ENCODE assay signal across 19 cellular contexts in genomic region chr6:150684715-150685459, GRCh38.
DNase-seq lines count a peak whose midpoint lies in the region; ATAC-seq and TF ChIP-seq lines count a peak whose summit lies in the region.
"Had no signal": no experiment of that assay in that cellular context is flagged by ENCODE, and none has a peak within 500 bp of the region (broad histone marks: within the 10 kb centered on the region; RNA-seq: fewer than 3 reads in every experiment).

No MANE protein-coding gene starts in this region.

- H3K9me3 ChIP-seq in mucosa of rectum (ENCODE audit: control insufficient read depth in 2 of 2, low read length in 2 of 2) (no peaks in the 10 kb centered on the region), upper lobe of right lung (no peaks in the 10 kb centered on the region), Caco-2 (0 out of 2 replicates have a peak, but pooled peaks cover 3% of the 10 kb centered on the region)
- H3K9me3 ChIP-seq: left lung, SJSA1 had no signal

- H3K9ac ChIP-seq in mucosa of rectum (ENCODE audit: low read depth in 1 of 2, low read length in 2 of 2) = no peak overlapping the region

- H3K9me3 Mint-ChIP-seq in T-helper 1 cell treated with Interleukin-12 subunit alpha and Interleukin-12 subunit beta and Interleukin-4 antibody, amounts not matched to agents 30 μg/mL and 1 μg/mL, for 36 hours = no peaks in the 10 kb centered on the region
- H3K9me3 Mint-ChIP-seq in Caco-2 (ENCODE audit: unreplicated experiment) = no peaks in the 10 kb centered on the region
- H3K9me3 Mint-ChIP-seq: activated CD8-positive, alpha-beta T cell treated with anti-CD3 and anti-CD28 coated beads for 36 hours; activated naive CD8-positive, alpha-beta T cell treated with anti-CD3 and anti-CD28 coated beads, Interleukin-2, amount 50 U/mL, for 24 hours; activated T-helper 1 cell treated with anti-CD3 and anti-CD28 coated beads, Interleukin-12 subunit alpha, Interleukin-12 subunit beta, Interleukin-2, Interleukin-4 antibody, amounts not matched to agents 30 ng/mL and 10 ng/mL and 1 ng/mL, durations not matched to agents 14 hours and 24 hours and 36 hours; neural crest cell; stimulated activated naive CD8-positive, alpha-beta T cell treated with anti-CD3 and anti-CD28 coated beads, Interleukin-15, amount 100 ng/mL, for 72 hours had no signal

- POLR2A ChIA-PET in Caco-2 (lab: Charles Lee) = no interaction called here

- H3K4me3 ChIP-seq in mucosa of rectum (ENCODE audit: low read length in 2 of 2) (no peak overlapping the region), upper lobe of right lung (peak overlapping the region; percentile 43), Caco-2 (ENCODE audit: low read depth, low read length) (no peak overlapping the region)
- H3K4me3 ChIP-seq: SJSA1 had no signal

- intact Hi-C loops in upper lobe of right lung (cut with DNase I) (no loop called here), Caco-2 (cut with micrococcal nuclease; ENCODE audit: unreplicated experiment) (no loop called here)

- CTCF ChIA-PET in Caco-2 (lab: Charles Lee) = interaction anchor here (1.7 to 3.5 kb wide), 3 partner anchors 11 to 267 kb away, joined by 9 to 33 read pairs (median 26); no protein-coding TSS in a partner anchor

- H3K36me3 ChIP-seq in mucosa of rectum (ENCODE audit: control insufficient read depth in 2 of 2, insufficient read depth in 2 of 2, low read length in 2 of 2) (no peaks in the 10 kb centered on the region), upper lobe of right lung (no peaks in the 10 kb centered on the region), Caco-2 (ENCODE audit: control insufficient read depth, insufficient read depth, low read length) (no peaks in the 10 kb centered on the region)
- H3K36me3 ChIP-seq: left lung, SJSA1 had no signal

- TF ChIP-seq CTCF in upper lobe of right lung (IDR thresholded peaks at IDR 0.05) (no peak), Caco-2 (IDR thresholded peaks at IDR 0.05; ENCODE audit: insufficient read depth in 1 of 2, low read depth in 1 of 2, low read length in 1 of 2, severe bottlenecking in 1 of 2, unreplicated experiment in 1 of 2) (no peak)

- H3K4me3 Mint-ChIP-seq in T-helper 1 cell treated with Interleukin-12 subunit alpha and Interleukin-12 subunit beta and Interleukin-4 antibody, amounts not matched to agents 30 μg/mL and 1 μg/mL, for 36 hours = no peak overlapping the region
- H3K4me3 Mint-ChIP-seq in Caco-2 (ENCODE audit: unreplicated experiment) = no peak overlapping the region
- H3K4me3 Mint-ChIP-seq: activated CD8-positive, alpha-beta T cell treated with anti-CD3 and anti-CD28 coated beads for 36 hours; activated naive CD8-positive, alpha-beta T cell treated with anti-CD3 and anti-CD28 coated beads, Interleukin-2, amount 50 U/mL, for 24 hours; activated T-helper 1 cell treated with anti-CD3 and anti-CD28 coated beads, Interleukin-12 subunit alpha, Interleukin-12 subunit beta, Interleukin-2, Interleukin-4 antibody, amounts not matched to agents 30 ng/mL and 10 ng/mL and 1 ng/mL, durations not matched to agents 14 hours and 24 hours and 36 hours; neural crest cell; stimulated activated naive CD8-positive, alpha-beta T cell treated with anti-CD3 and anti-CD28 coated beads, Interleukin-15, amount 100 ng/mL, for 72 hours had no signal

- H3K27ac ChIP-seq in mucosa of rectum (ENCODE audit: low read depth in 2 of 2, low read length in 2 of 2) (peak overlapping the region; percentile 31 to 60), upper lobe of right lung (peak overlapping the region; percentile 78)
- H3K27ac ChIP-seq: 22Rv1, SJSA1 had no signal

- DNase-seq in T-helper 1 cell (no peak), upper lobe of right lung (no peak), RKO (ENCODE audit: low spot score) (no peak), Caco-2 (no peak)
- DNase-seq: activated CD8-positive, alpha-beta T cell treated with anti-CD3 and anti-CD28 coated beads for 36 hours; activated naive CD8-positive, alpha-beta T cell treated with anti-CD3 and anti-CD28 coated beads, Interleukin-2, amount 50 U/mL, for 24 hours; HCEC 1CT; left lung; NCI-H1092; stimulated activated naive CD8-positive, alpha-beta T cell treated with anti-CD3 and anti-CD28 coated beads, Interleukin-15, amount 100 ng/mL, for 72 hours had no signal

- H3K4me1 Mint-ChIP-seq in T-helper 1 cell treated with Interleukin-12 subunit alpha and Interleukin-12 subunit beta and Interleukin-4 antibody, amounts not matched to agents 30 μg/mL and 1 μg/mL, for 36 hours (ENCODE audit: low read depth) = no peaks in the 10 kb centered on the region
- peaks cover 20% of the 10 kb centered on the region for H3K4me1 Mint-ChIP-seq in Caco-2 (ENCODE audit: low read depth, unreplicated experiment)
- H3K4me1 Mint-ChIP-seq: neural crest cell; stimulated activated naive CD8-positive, alpha-beta T cell treated with anti-CD3 and anti-CD28 coated beads, Interleukin-15, amount 100 ng/mL, for 72 hours had no signal

- peak; percentile 37 for ATAC-seq in esophagus mucosa
- ATAC-seq in upper lobe of right lung = peak; percentile 29
- no peak for ATAC-seq in GM21529 (IDR thresholded peaks at IDR 0.05; ENCODE audit: unreplicated experiment)
- ATAC-seq: activated naive CD8-positive, alpha-beta T cell treated with anti-CD3 and anti-CD28 coated beads, Interleukin-2, amount 50 U/mL, for 24 hours; left lung had no signal

- no peaks in the 10 kb centered on the region for H3K27me3 ChIP-seq in mucosa of rectum (ENCODE audit: control insufficient read depth in 2 of 2, insufficient read depth in 2 of 2, low read length in 2 of 2)
- no peaks in the 10 kb centered on the region for H3K27me3 ChIP-seq in upper lobe of right lung
- H3K27me3 ChIP-seq in Caco-2 (replicated peaks; ENCODE audit: control insufficient read depth, insufficient read depth, low read length) = no peaks in the 10 kb centered on the region
- H3K27me3 ChIP-seq: left lung, SJSA1 had no signal

- no TSS peak for BruUV-seq in Caco-2 (replicated peaks; lab: Mats Ljungman, UMichigan)

- H3K4me1 ChIP-seq in mucosa of rectum (ENCODE audit: control insufficient read depth in 2 of 2, insufficient read depth in 2 of 2, low read length in 2 of 2) (peaks cover 5 to 11% of the 10 kb centered on the region in 2 donors), upper lobe of right lung (peaks cover 14% of the 10 kb centered on the region), Caco-2 (peaks cover 24% of the 10 kb centered on the region)
- H3K4me1 ChIP-seq: SJSA1 had no signal

- peak overlapping the region; percentile 13 for H3K27ac Mint-ChIP-seq in T-helper 1 cell treated with Interleukin-12 subunit alpha and Interleukin-12 subunit beta and Interleukin-4 antibody, amounts not matched to agents 30 μg/mL and 1 μg/mL, for 36 hours
- no peak overlapping the region for H3K27ac Mint-ChIP-seq in Caco-2 (ENCODE audit: unreplicated experiment)
- H3K27ac Mint-ChIP-seq: activated CD8-positive, alpha-beta T cell treated with anti-CD3 and anti-CD28 coated beads for 36 hours; activated naive CD8-positive, alpha-beta T cell treated with anti-CD3 and anti-CD28 coated beads, Interleukin-2, amount 50 U/mL, for 24 hours; activated T-helper 1 cell treated with anti-CD3 and anti-CD28 coated beads, Interleukin-12 subunit alpha, Interleukin-12 subunit beta, Interleukin-2, Interleukin-4 antibody, amounts not matched to agents 30 ng/mL and 10 ng/mL and 1 ng/mL, durations not matched to agents 14 hours and 24 hours and 36 hours; CD14-positive monocyte; stimulated activated naive CD8-positive, alpha-beta T cell treated with anti-CD3 and anti-CD28 coated beads, Interleukin-15, amount 100 ng/mL, for 72 hours had no signal

- H3K27me3 Mint-ChIP-seq in T-helper 1 cell treated with Interleukin-12 subunit alpha and Interleukin-12 subunit beta and Interleukin-4 antibody, amounts not matched to agents 30 μg/mL and 1 μg/mL, for 36 hours (ENCODE audit: low read depth) = peaks cover 4% of the 10 kb centered on the region
- H3K27me3 Mint-ChIP-seq in Caco-2 (ENCODE audit: insufficient read depth, unreplicated experiment) = no peaks in the 10 kb centered on the region
- H3K27me3 Mint-ChIP-seq: activated CD8-positive, alpha-beta T cell treated with anti-CD3 and anti-CD28 coated beads for 36 hours; activated naive CD8-positive, alpha-beta T cell treated with anti-CD3 and anti-CD28 coated beads, Interleukin-2, amount 50 U/mL, for 24 hours; stimulated activated naive CD8-positive, alpha-beta T cell treated with anti-CD3 and anti-CD28 coated beads, Interleukin-15, amount 100 ng/mL, for 72 hours had no signal

- H3K36me3 Mint-ChIP-seq in T-helper 1 cell treated with Interleukin-12 subunit alpha and Interleukin-12 subunit beta and Interleukin-4 antibody, amounts not matched to agents 30 μg/mL and 1 μg/mL, for 36 hours (ENCODE audit: low read depth) = no peaks in the 10 kb centered on the region
- peaks cover 7% of the 10 kb centered on the region for H3K36me3 Mint-ChIP-seq in Caco-2 (ENCODE audit: insufficient read depth, unreplicated experiment)
- H3K36me3 Mint-ChIP-seq: CD14-positive monocyte had no signal
